In genomic region chr10:119516381-119517234, GRCh38 we compare ENCODE assay signal across 9 cellular contexts. TPM values are rescaled to one million over a fixed set of nuclear protein-coding genes. Genes with fewer than 3 reads are reported as not detected.
DNase-seq lines count a peak whose midpoint lies in the region; ATAC-seq and TF ChIP-seq lines count a peak whose summit lies in the region.
"Had no signal": no experiment of that assay in that cellular context is flagged by ENCODE, and none has a peak within 500 bp of the region (broad histone marks: within the 10 kb centered on the region; RNA-seq: fewer than 3 reads in every experiment).

No MANE protein-coding gene starts in this region.

- H3K27me3 ChIP-seq in CD4-positive, CD25-positive, alpha-beta regulatory T cell (ENCODE audit: control insufficient read depth, insufficient read depth, low read length), result no peaks in the 10 kb centered on the region
- H3K27me3 ChIP-seq in endodermal cell (ENCODE audit: control insufficient read depth, insufficient read depth, low read length, poor library complexity, severe bottlenecking), result no peaks in the 10 kb centered on the region
- no peaks in the 10 kb centered on the region for H3K27me3 ChIP-seq in uterus

- H3K36me3 Mint-ChIP-seq in CD4-positive, CD25-positive, alpha-beta regulatory T cell, result peaks cover 20% of the 10 kb centered on the region
- no peaks in the 10 kb centered on the region for H3K36me3 Mint-ChIP-seq in endodermal cell (ENCODE audit: low read depth)

- H3K4me3 ChIP-seq in CD4-positive, CD25-positive, alpha-beta regulatory T cell (ENCODE audit: low read depth, low read length), result peak overlapping the region; percentile 64
- H3K4me3 ChIP-seq in endodermal cell (ENCODE audit: low read length) (no peak overlapping the region), uterus (no peak overlapping the region)

- peak overlapping the region; percentile 29 to 86 (median 80) for H3K4me3 Mint-ChIP-seq in CD4-positive, CD25-positive, alpha-beta regulatory T cell
- no peak overlapping the region for H3K4me3 Mint-ChIP-seq in endodermal cell

- no peaks in the 10 kb centered on the region for H3K9me3 ChIP-seq in CD4-positive, CD25-positive, alpha-beta regulatory T cell (ENCODE audit: control insufficient read depth in 2 of 2, low read length in 2 of 2)
- H3K9me3 ChIP-seq in endodermal cell (ENCODE audit: control insufficient read depth, low read length) (no peaks in the 10 kb centered on the region), uterus (no peaks in the 10 kb centered on the region)

- intact Hi-C loops in uterus (cut with DNase I; ENCODE audit: low total_unique reads), result no loop called here

- peak overlapping the region; percentile 94 to 98 (median 97) for H3K27ac Mint-ChIP-seq in CD4-positive, CD25-positive, alpha-beta regulatory T cell
- no peak overlapping the region for H3K27ac Mint-ChIP-seq in endodermal cell

- peak; percentile 23 to 86 (median 45) for DNase-seq in CD4-positive, CD25-positive, alpha-beta regulatory T cell
- DNase-seq in GM20000 (ENCODE audit: low spot score), result peak; percentile 79
- DNase-seq in activated CD4-positive, CD25-positive, alpha-beta regulatory T cell treated with anti-CD3 and anti-CD28 coated beads, Interleukin-2, amount 50 U/mL, for 16 hours (ENCODE audit: low read depth, low spot score), result peak; percentile 24
- peak; percentile 62 for DNase-seq in endodermal cell
- DNase-seq in stimulated activated CD4-positive, alpha-beta T cell treated with anti-CD3 and anti-CD28 coated beads, Interleukin-1b, Interleukin-23, amount 100 ng/mL, for 48 hours, result peak; percentile 84
- no peak for DNase-seq in uterus
- DNase-seq in NCI-H128 (lab: John Stamatoyannopoulos, UW; ENCODE audit: unreplicated experiment), result no peak

- H3K4me1 Mint-ChIP-seq in CD4-positive, CD25-positive, alpha-beta regulatory T cell, result peaks cover 5 to 56% (median 25%) of the 10 kb centered on the region in 4 donors
- H3K4me1 Mint-ChIP-seq in endodermal cell, result peaks cover 4% of the 10 kb centered on the region

- H3K9me3 Mint-ChIP-seq in CD4-positive, CD25-positive, alpha-beta regulatory T cell, result no peaks in the 10 kb centered on the region
- no peaks in the 10 kb centered on the region for H3K9me3 Mint-ChIP-seq in endodermal cell

- TF ChIP-seq POLR2A in uterus (IDR thresholded peaks at IDR 0.05), result no peak

- H3K36me3 ChIP-seq in CD4-positive, CD25-positive, alpha-beta regulatory T cell (ENCODE audit: control insufficient read depth, insufficient read depth, low read length), result peaks cover 33% of the 10 kb centered on the region
- H3K36me3 ChIP-seq in endodermal cell (ENCODE audit: control insufficient read depth, insufficient read depth, low read length), result no peaks in the 10 kb centered on the region
- no peaks in the 10 kb centered on the region for H3K36me3 ChIP-seq in uterus

- no peaks in the 10 kb centered on the region for H3K27me3 Mint-ChIP-seq in CD4-positive, CD25-positive, alpha-beta regulatory T cell
- H3K27me3 Mint-ChIP-seq in endodermal cell (ENCODE audit: insufficient read depth), result no peaks in the 10 kb centered on the region

- TF ChIP-seq CTCF in GM20000 (IDR thresholded peaks at IDR 0.05; ENCODE audit: extremely low read depth, missing control alignments) (no peak), endodermal cell (conservative IDR thresholded peaks at IDR 0.05) (no peak), uterus (IDR thresholded peaks at IDR 0.05) (no peak)

- no peak overlapping the region for H3K9ac ChIP-seq in endodermal cell (ENCODE audit: extremely low read depth, low read length, poor library complexity, severe bottlenecking)

- H3K27ac ChIP-seq in CD4-positive, CD25-positive, alpha-beta regulatory T cell (ENCODE audit: insufficient read depth, low read length, poor library complexity, severe bottlenecking), result peak overlapping the region; percentile 85
- no peak overlapping the region for H3K27ac ChIP-seq in endodermal cell (ENCODE audit: low read depth, low read length)
- H3K27ac ChIP-seq in uterus, result no peak overlapping the region
- H3K27ac ChIP-seq: epithelial cell of prostate had no signal

- WGBS in endodermal cell (ENCODE audit: insufficient coverage in 1 of 2, insufficient read length in 1 of 2), 2 experiments, result 77 to 81% methylated on average over 18 to 21 of the region's 21 CpGs

- H3K4me1 ChIP-seq in CD4-positive, CD25-positive, alpha-beta regulatory T cell (ENCODE audit: control insufficient read depth, insufficient read depth, low read length, poor library complexity, severe bottlenecking), result peaks cover 34% of the 10 kb centered on the region
- H3K4me1 ChIP-seq in endodermal cell (ENCODE audit: control insufficient read depth, insufficient read depth, low read length), result no peaks in the 10 kb centered on the region
- no peaks in the 10 kb centered on the region for H3K4me1 ChIP-seq in uterus

- peak; percentile 73 to 75 for ATAC-seq in CD4-positive, CD25-positive, alpha-beta regulatory T cell (ENCODE audit: low read depth in 2 of 2)
- ATAC-seq in HG03565 (IDR thresholded peaks at IDR 0.05; ENCODE audit: unreplicated experiment), result peak; percentile 69

RNA-seq across cellular contexts. Expression of gene RGS10, which starts 25.9 kb away (rescaled TPM):
- 85.7 TPM for total RNA-seq in CD4-positive, CD25-positive, alpha-beta regulatory T cell
- polyA plus RNA-seq in CD4-positive, CD25-positive, alpha-beta regulatory T cell, result 100 to 1,000 TPM; 165 to 188 (median 183) TPM
- total RNA-seq in endodermal cell (1 to 10 TPM; 4.3 to 7.5 TPM), uterus (100 to 1,000 TPM in 1 of 4 donors, 10 to 100 TPM in 3; 29.1 to 165 (median 64.1) TPM)
- polyA plus RNA-seq in endodermal cell (2013, experiment 1 of 2), result 9.8 TPM
- 8.5 TPM for polyA plus RNA-seq in endodermal cell (2013, experiment 2 of 2)

Comparison
In these comparisons a context has a peak if more than half of its experiments do, and no peak if none do; other contexts are left out.
1. DNase-seq: peak in CD4-positive, CD25-positive, alpha-beta regulatory T cell (3 of 3), GM20000 (single experiment), activated CD4-positive, CD25-positive, alpha-beta regulatory T cell treated with anti-CD3 and anti-CD28 coated beads, Interleukin-2, amount 50 U/mL, for 16 hours (single experiment), endodermal cell (single experiment) and stimulated activated CD4-positive, alpha-beta T cell treated with anti-CD3 and anti-CD28 coated beads, Interleukin-1b, Interleukin-23, amount 100 ng/mL, for 48 hours (single experiment); none in uterus (0 of 2) and NCI-H128 (single experiment).